ENCODE assay signal across 13 cellular contexts in genomic region chr15:70526974-70527325, GRCh38.
DNase-seq lines count a peak whose midpoint lies in the region; ATAC-seq, FAIRE-seq and TF ChIP-seq lines count a peak whose summit lies in the region.
"Had no signal": no experiment of that assay in that cellular context is flagged by ENCODE, and none has a peak within 500 bp of the region (broad histone marks: within the 10 kb centered on the region; RNA-seq: fewer than 3 reads in every experiment).

No MANE protein-coding gene starts in this region.

- peaks cover 13% of the 10 kb centered on the region for H3F3A ChIP-seq in GM23248 (ENCODE audit: insufficient read depth)

- FAIRE-seq in A549 (lab: Jason Lieb, UNC) = no peak
- FAIRE-seq in small intestine (lab: Jason Lieb, UNC) = no peak
- FAIRE-seq: G401.6 had no signal

- 61% methylated on average over 6 of the region's 6 CpGs for WGBS in A549 (ENCODE audit: missing lambda C conversion rate)
- whole genome bisulfite sequencing in GM23248 (ENCODE audit: low coverage in 1 of 2, low lambda C conversion rate in 2 of 2, missing lambda C conversion rate in 2 of 2), 2 experiments = 50 to 52% methylated on average over 6 of the region's 6 CpGs
- 50% methylated on average over 6 of the region's 6 CpGs for WGBS in hepatocyte (ENCODE audit: low lambda C conversion rate, missing lambda C conversion rate)
- WGBS in small intestine, 3 donors = 22 to 57% (median 42%) methylated on average over 6 of the region's 6 CpGs

- no peak for DNase-seq in A549 (ENCODE audit: low read depth in 1 of 2, low spot score in 1 of 2)
- no peak for DNase-seq in GM23248
- no peak for DNase-seq in SK-N-MC (ENCODE audit: low read depth, low spot score)
- no peak for DNase-seq in hepatocyte (ENCODE audit: low spot score)
- DNase-seq in small intestine = no peak
- no peak for DNase-seq in KG1 (lab: John Stamatoyannopoulos, UW)
- DNase-seq: activated gamma-delta T cell, caudate nucleus, mesendoderm had no signal

- H3K27me3 ChIP-seq in GM23248 (replicated peaks; ENCODE audit: insufficient read depth) = peaks cover 30% of the 10 kb centered on the region
- peaks cover 5% of the 10 kb centered on the region for H3K27me3 ChIP-seq in hepatocyte
- H3K27me3 ChIP-seq in small intestine (ENCODE audit: control insufficient read depth in 2 of 2, insufficient read depth in 2 of 2, low read length in 2 of 2) = no peaks in the 10 kb centered on the region

- no peak overlapping the region for H3K9ac ChIP-seq in GM23248
- H3K9ac ChIP-seq in SK-N-MC (ENCODE audit: insufficient read length) = no peak overlapping the region

- H2AFZ ChIP-seq in GM23248 = no peak overlapping the region
- H2AFZ ChIP-seq in hepatocyte = no peak overlapping the region

- TF ChIP-seq POLR2A in A549 (IDR thresholded peaks at IDR 0.05; ENCODE audit: low read length) = no peak

- peaks cover 18% of the 10 kb centered on the region for H3K4me1 ChIP-seq in A549
- peaks cover 11% of the 10 kb centered on the region for H3K4me1 ChIP-seq in GM23248 (ENCODE audit: insufficient read depth)
- peaks cover 19% of the 10 kb centered on the region for H3K4me1 ChIP-seq in hepatocyte (ENCODE audit: insufficient read depth)
- H3K4me1 ChIP-seq in small intestine (ENCODE audit: control insufficient read depth in 2 of 2, insufficient read depth in 1 of 2, low read depth in 1 of 2, low read length in 1 of 2) = peaks cover 7 to 14% of the 10 kb centered on the region in 2 donors

- no peak for TF ChIP-seq EP300 in A549 (IDR thresholded peaks at IDR 0.05)

- ATAC-seq in A549 (no peak), HG02981 (IDR thresholded peaks at IDR 0.05; ENCODE audit: unreplicated experiment) (no peak), GM18909 (IDR thresholded peaks at IDR 0.05; ENCODE audit: poor library complexity, unreplicated experiment) (no peak)
- ATAC-seq: T-cell had no signal

- H3K36me3 ChIP-seq in GM23248 (ENCODE audit: low read depth) (no peaks in the 10 kb centered on the region), SK-N-MC (ENCODE audit: insufficient read depth, low read length) (no peaks in the 10 kb centered on the region), hepatocyte (replicated peaks; ENCODE audit: insufficient read depth, low read depth) (no peaks in the 10 kb centered on the region), small intestine (ENCODE audit: control insufficient read depth in 2 of 2, insufficient read depth in 2 of 2, low read length in 2 of 2) (no peaks in the 10 kb centered on the region)

- H3K79me2 ChIP-seq in GM23248 (ENCODE audit: insufficient read depth) (no peaks in the 10 kb centered on the region), hepatocyte (no peaks in the 10 kb centered on the region)

- CTCF ChIA-PET in A549 (lab: Yijun Ruan, JAX) = interaction anchor here (0.8 to 3.7 kb wide), 9 partner anchors 8 to 39 kb away, joined by 3 to 12 read pairs (median 6); no protein-coding TSS in a partner anchor

- H3K27ac ChIP-seq in A549 (peak overlapping the region; percentile 29 to 77; a peak in 4 of 6 replicates), GM23248 (no peak overlapping the region), SK-N-MC (no peak overlapping the region), hepatocyte (peak overlapping the region; percentile 40), small intestine (ENCODE audit: low read depth in 1 of 2, low read length in 1 of 2) (peak overlapping the region in 1 of 2 donors; percentile 18)

- H4K20me1 ChIP-seq in GM23248 (ENCODE audit: insufficient read depth) = no peaks in the 10 kb centered on the region
- no peaks in the 10 kb centered on the region for H4K20me1 ChIP-seq in hepatocyte (ENCODE audit: insufficient read depth, poor library complexity, severe bottlenecking)

- H3K4me3 ChIP-seq in A549 = 0 out of 3 replicates have a peak overlapping the region, but pooled peaks have one; percentile 4
- H3K4me3 ChIP-seq in GM23248 = peak overlapping the region; percentile 42
- peak overlapping the region; percentile 71 for H3K4me3 ChIP-seq in SK-N-MC
- no peak overlapping the region for H3K4me3 ChIP-seq in hepatocyte
- H3K4me3 ChIP-seq in small intestine (ENCODE audit: low read depth in 1 of 2, low read length in 2 of 2) = no peak overlapping the region

- no peak for TF ChIP-seq CTCF in A549 (IDR thresholded peaks at IDR 0.05)
- TF ChIP-seq CTCF in hepatocyte (IDR thresholded peaks at IDR 0.05; ENCODE audit: poor library complexity) = no peak

- in situ Hi-C loops in GM23248 (cut with MboI) = no loop called here

- POLR2A ChIA-PET in A549 (lab: Yijun Ruan, JAX) = interaction anchor here (0.9 to 2.2 kb wide), 2 partner anchors 18 to 52 kb away, joined by 3 to 18 read pairs; no protein-coding TSS in a partner anchor

- peak overlapping the region; percentile 68 for H3K4me2 ChIP-seq in A549
- H3K4me2 ChIP-seq in GM23248 (ENCODE audit: unreplicated experiment) = peak overlapping the region; percentile 53
- peak overlapping the region; percentile 54 for H3K4me2 ChIP-seq in hepatocyte

- H3K9me2 ChIP-seq in GM23248 (ENCODE audit: insufficient read depth) (no peaks in the 10 kb centered on the region), hepatocyte (replicated peaks; ENCODE audit: insufficient read depth) (no peaks in the 10 kb centered on the region)

- TF ChIP-seq RAD21 in A549 (conservative IDR thresholded peaks at IDR 0.05 in 1 of 2, IDR thresholded peaks at IDR 0.05 in 1 of 2) = no peak

- H3K9me3 ChIP-seq in A549 (no peaks in the 10 kb centered on the region), GM23248 (ENCODE audit: low read depth) (no peaks in the 10 kb centered on the region), SK-N-MC (ENCODE audit: low read depth, low read length) (no peaks in the 10 kb centered on the region), hepatocyte (ENCODE audit: low read depth) (no peaks in the 10 kb centered on the region), small intestine (ENCODE audit: control insufficient read depth, low read depth) (no peaks in the 10 kb centered on the region)

TF ChIP-seq in A549, 52 proteins besides CTCF, POLR2A, EP300 and RAD21:
- no peak for TF ChIP-seq SMC3 (IDR thresholded peaks at IDR 0.05)
- TF ChIP-seq E2F6 (IDR thresholded peaks at IDR 0.05; ENCODE audit: borderline replicate concordance, low read depth) = peak; percentile 3; the same call in 1 of the 2 replicates
- no peak for TF ChIP-seq MAX (IDR thresholded peaks at IDR 0.05)
- no peak for TF ChIP-seq EHMT2 (IDR thresholded peaks at IDR 0.05; ENCODE audit: low read depth)

Comparison
In these comparisons a context has a peak if more than half of its experiments do, and no peak if none do; other contexts are left out.
1. H3K27ac ChIP-seq: peak in A549 (2 of 2) and hepatocyte (single experiment); none in GM23248 (single experiment) and SK-N-MC (single experiment).
2. H3K4me3 ChIP-seq: peak in A549 (single experiment), GM23248 (single experiment) and SK-N-MC (single experiment); none in hepatocyte (single experiment) and small intestine (0 of 2).
3. Peak in every context shown above with its lines, with median percentiles within 50 percentile points of each other: H3K4me2 ChIP-seq.